Comparison of ENCODE assay signal across 9 cellular contexts in the genomic region with DNA sequence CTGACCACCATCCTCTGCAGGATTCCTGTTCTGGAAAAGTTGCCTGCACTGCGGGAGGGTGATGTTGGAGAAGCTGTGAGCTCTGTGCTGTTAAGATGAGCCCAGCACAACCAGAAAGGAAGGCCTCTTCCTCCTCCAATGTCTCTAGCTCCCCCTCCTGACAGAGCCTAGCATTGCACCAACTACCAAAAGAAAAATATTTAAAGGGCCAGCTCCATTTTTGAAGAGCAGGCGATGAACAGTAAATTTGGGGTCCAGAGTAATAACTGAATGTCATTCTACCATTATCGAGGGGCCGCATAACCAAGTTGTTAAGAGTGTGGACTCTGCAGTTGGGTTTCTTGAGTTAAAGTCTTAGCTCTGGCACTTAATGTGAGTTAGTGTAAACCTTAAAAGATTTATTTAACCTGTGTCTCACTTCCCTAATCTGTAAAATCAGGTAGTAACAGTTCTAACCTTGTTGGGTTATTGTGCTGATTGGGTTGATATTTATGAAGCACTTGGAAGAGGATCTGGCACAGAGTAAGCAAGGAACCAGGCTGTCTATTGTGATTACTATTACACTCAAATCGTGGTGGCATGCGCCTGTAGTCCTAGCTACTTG. TPM values are rescaled to one million over a fixed set of nuclear protein-coding genes. Genes with fewer than 3 reads are reported as not detected.
DNase-seq lines count a peak whose midpoint lies in the region; ATAC-seq and TF ChIP-seq lines count a peak whose summit lies in the region.
"Had no signal": no experiment of that assay in that cellular context is flagged by ENCODE, and none has a peak within 500 bp of the region (broad histone marks: within the 10 kb centered on the region; RNA-seq: fewer than 3 reads in every experiment).

No MANE protein-coding gene starts in this region.

- DNase-seq in GM10266 (ENCODE audit: extremely low spot score), result peak; percentile 65
- DNase-seq in NCI-H226, result peak; percentile 17
- peak; percentile 67 to 85 for DNase-seq in activated CD4-positive, alpha-beta T cell treated with anti-CD3 and anti-CD28 coated beads for 4 hours
- DNase-seq in choroid plexus epithelial cell (ENCODE audit: low read depth), result peak; percentile 85
- DNase-seq in stimulated activated CD4-positive, alpha-beta T cell treated with anti-CD3 and anti-CD28 coated beads, TNF-alpha, amount 100 ng/mL, for 4 hours (ENCODE audit: low read depth in 3 of 3), result peak; percentile 44 to 70 (median 50)
- DNase-seq in cerebellar nuclear complex (lab: John Stamatoyannopoulos, UW), result no peak

- H3K4me1 ChIP-seq in liver (ENCODE audit: control insufficient read depth in 4 of 4, insufficient read depth in 4 of 4, low read length in 3 of 4), result no peaks in the 10 kb centered on the region

- no peak overlapping the region for H3K9ac ChIP-seq in liver (ENCODE audit: low read depth in 1 of 2, low read length in 2 of 2)

- no peaks in the 10 kb centered on the region for H3K36me3 ChIP-seq in liver (ENCODE audit: control insufficient read depth in 4 of 4, insufficient read depth in 3 of 4, low read depth in 1 of 4, low read length in 3 of 4)

- ATAC-seq in HG02973 (IDR thresholded peaks at IDR 0.05; ENCODE audit: unreplicated experiment), result peak; percentile 83

- no peaks in the 10 kb centered on the region for H3K27me3 ChIP-seq in liver (ENCODE audit: control insufficient read depth in 4 of 4, insufficient read depth in 4 of 4, low read length in 3 of 4)

- H3K27ac ChIP-seq in liver (ENCODE audit: low read depth in 1 of 2, low read length in 2 of 2), result no peak overlapping the region

- H3K4me3 ChIP-seq in choroid plexus epithelial cell (ENCODE audit: low read depth, low read length) (no peak overlapping the region), liver (ENCODE audit: low read depth in 1 of 3, low read length in 3 of 3) (no peak overlapping the region)

- peak; percentile 91 for TF ChIP-seq CTCF in GM10266 (IDR thresholded peaks at IDR 0.05; ENCODE audit: control insufficient read depth, insufficient read depth, low read depth, missing control alignments)
- peak; percentile 98 for TF ChIP-seq CTCF in choroid plexus epithelial cell (conservative IDR thresholded peaks at IDR 0.05; ENCODE audit: low read depth, low read length)
- peak; percentile 96 for TF ChIP-seq CTCF in liver (IDR thresholded peaks at IDR 0.05; ENCODE audit: low read depth, low read length, missing input control)

- WGBS in liver, result 34% methylated on average over 6 of the region's 6 CpGs

- TF ChIP-seq RAD21 in liver (IDR thresholded peaks at IDR 0.05), result peak; percentile 98 to 100

- no peaks in the 10 kb centered on the region for H3K9me3 ChIP-seq in liver (ENCODE audit: control insufficient read depth in 4 of 4, low read length in 3 of 4)

TF ChIP-seq in liver, 16 proteins besides CTCF, POLR2A, EP300 and RAD21:
- no peak for TF ChIP-seq NR2F2 (IDR thresholded peaks at IDR 0.05)
- no peak for TF ChIP-seq EGR1 (IDR thresholded peaks at IDR 0.05; ENCODE audit: low read depth in 2 of 2)
- TF ChIP-seq MAX (IDR thresholded peaks at IDR 0.05), result no peak
- TF ChIP-seq ZBTB33 (IDR thresholded peaks at IDR 0.05), result no peak

RNA-seq across cellular contexts. Expression of gene TEX53, which starts 3.9 kb away (rescaled TPM):
- not detected for total RNA-seq in liver
- polyA plus RNA-seq in liver, result not detected
- total RNA-seq: temporal lobe had no signal

RNA-seq across cellular contexts. Expression of gene TEX48, which starts 28.3 kb away (rescaled TPM):
- not detected for total RNA-seq in liver
- polyA plus RNA-seq in liver, result not detected
- total RNA-seq: temporal lobe had no signal

RNA-seq across cellular contexts. Expression of gene TMEM268, which starts 42.6 kb away (rescaled TPM):
- total RNA-seq in liver, result 1 to 10 TPM; 2.5 to 2.8 TPM
- 1 to 10 TPM; 1.2 to 2.2 TPM for polyA plus RNA-seq in liver

Comparison
In these comparisons a context has a peak if more than half of its experiments do, and no peak if none do; other contexts are left out.
1. DNase-seq: peak in GM10266 (single experiment), NCI-H226 (single experiment), activated CD4-positive, alpha-beta T cell treated with anti-CD3 and anti-CD28 coated beads for 4 hours (2 of 2), choroid plexus epithelial cell (single experiment) and stimulated activated CD4-positive, alpha-beta T cell treated with anti-CD3 and anti-CD28 coated beads, TNF-alpha, amount 100 ng/mL, for 4 hours (3 of 3); none in cerebellar nuclear complex (0 of 2).
2. Peak in every context shown above with its lines, with median percentiles within 50 percentile points of each other: CTCF ChIP-seq.